In the genomic region with DNA sequence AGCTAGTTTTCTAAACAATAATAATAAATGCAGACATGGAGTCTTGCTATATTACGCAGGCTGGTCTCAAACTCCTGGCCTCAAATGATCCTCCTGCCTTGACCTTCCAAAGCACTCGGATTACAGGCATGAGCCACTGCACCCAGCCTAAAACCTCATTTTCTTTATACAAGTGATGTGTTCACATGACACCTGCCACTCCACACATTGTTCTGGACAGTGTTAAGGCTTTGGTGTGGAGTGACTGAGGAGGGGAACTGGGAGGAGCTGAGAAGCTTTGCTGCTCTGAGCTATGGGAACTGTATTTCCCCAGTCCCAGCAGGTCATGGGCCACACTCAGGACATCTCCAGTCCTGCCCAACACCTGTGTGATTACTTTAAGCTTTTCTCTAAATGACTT, we compare ENCODE assay signal across 21 cellular contexts.
"Had no signal": no experiment of that assay in that cellular context is flagged by ENCODE, and none has a peak within 500 bp of the region (broad histone marks: within the 10 kb centered on the region; RNA-seq: fewer than 3 reads in every experiment).

No MANE protein-coding gene starts in this region.

- DNase-seq: colonic mucosa; cortex of kidney; effector CD8-positive, alpha-beta T cell; effector memory CD8-positive, alpha-beta T cell; endodermal cell; erythroblast; esophagus squamous epithelium; foreskin fibroblast; foreskin melanocyte; gastrocnemius medialis; glutamatergic neuron; heart right ventricle; hippocampal formation; left cardiac atrium; left lung; left ventricle myocardium superior; lower lobe of right lung; mesenchymal stem cell; mucosa of descending colon; naive B cell had no signal

- H3K4me3 ChIP-seq: colonic mucosa, esophagus squamous epithelium, gastrocnemius medialis, heart right ventricle, left lung, lower lobe of right lung, mucosa of descending colon had no signal

- H3K9me3 ChIP-seq: colonic mucosa, esophagus squamous epithelium, gastrocnemius medialis, heart right ventricle, left lung, lower lobe of right lung, mucosa of descending colon had no signal

- H3K27ac ChIP-seq: colonic mucosa, epithelial cell of prostate, esophagus squamous epithelium, gastrocnemius medialis, heart right ventricle, left lung, lower lobe of right lung had no signal

- H3K36me3 ChIP-seq: colonic mucosa, esophagus squamous epithelium, gastrocnemius medialis, heart right ventricle, left lung, lower lobe of right lung had no signal

- H3K4me1 ChIP-seq: colonic mucosa, esophagus squamous epithelium, heart right ventricle, left lung, lower lobe of right lung had no signal

- H3K27me3 ChIP-seq: colonic mucosa, esophagus squamous epithelium, gastrocnemius medialis, heart right ventricle, left lung had no signal
